ENCODE assay signal across 8 cellular contexts in genomic region chr6:27688014-27688586, GRCh38.
DNase-seq lines count a peak whose midpoint lies in the region; ATAC-seq and TF ChIP-seq lines count a peak whose summit lies in the region.

No MANE protein-coding gene starts in this region.

- H3K9me3 Mint-ChIP-seq in activated naive CD8-positive, alpha-beta T cell treated with anti-CD3 and anti-CD28 coated beads, Interleukin-2, amount 50 U/mL, for 24 hours: no peaks in the 10 kb centered on the region

- peak overlapping the region; percentile 83 for H2AFZ ChIP-seq in SU-DHL-6 (ENCODE audit: low read depth, low read length, severe bottlenecking)

- peaks cover 24% of the 10 kb centered on the region for H3K4me1 Mint-ChIP-seq in activated naive CD8-positive, alpha-beta T cell treated with anti-CD3 and anti-CD28 coated beads, Interleukin-2, amount 50 U/mL, for 24 hours

- peaks cover 4% of the 10 kb centered on the region for H3K36me3 Mint-ChIP-seq in activated naive CD8-positive, alpha-beta T cell treated with anti-CD3 and anti-CD28 coated beads, Interleukin-2, amount 50 U/mL, for 24 hours (ENCODE audit: low read depth)

- peak overlapping the region; percentile 92 for H3K27ac Mint-ChIP-seq in activated naive CD8-positive, alpha-beta T cell treated with anti-CD3 and anti-CD28 coated beads, Interleukin-2, amount 50 U/mL, for 24 hours

- H4K20me1 ChIP-seq in SU-DHL-6 (ENCODE audit: low read depth, low read length): no peaks in the 10 kb centered on the region

- H3K9me3 ChIP-seq in SU-DHL-6 (ENCODE audit: insufficient read depth, low read length): no peaks in the 10 kb centered on the region
- no peaks in the 10 kb centered on the region for H3K9me3 ChIP-seq in right cardiac atrium (ENCODE audit: control insufficient read depth, low read length)
- no peaks in the 10 kb centered on the region for H3K9me3 ChIP-seq in vagina

- DNase-seq in GM03348 (ENCODE audit: low spot score) (peak; percentile 71), NCI-H128 (lab: John Stamatoyannopoulos, UW; ENCODE audit: unreplicated experiment) (peak; percentile 72), right cardiac atrium (peak; percentile 61 to 81 (median 77)), putamen (ENCODE audit: low spot score) (peak; percentile 84), vagina (ENCODE audit: extremely low spot score in 2 of 2) (no peak)
- peak; percentile 80 for DNase-seq in activated naive CD8-positive, alpha-beta T cell treated with anti-CD3 and anti-CD28 coated beads, Interleukin-2, amount 50 U/mL, for 24 hours

- H3K36me3 ChIP-seq in SU-DHL-6 (ENCODE audit: low read length): no peaks in the 10 kb centered on the region
- H3K36me3 ChIP-seq in vagina: no peaks in the 10 kb centered on the region

- WGBS in right cardiac atrium: 2% methylated on average over 28 of the region's 28 CpGs

- H3F3A ChIP-seq in SU-DHL-6 (ENCODE audit: insufficient read depth): peaks cover 18% of the 10 kb centered on the region; the same call in 1 of the 2 replicates

- no peak for TF ChIP-seq CTCF in SU-DHL-6 (IDR thresholded peaks at IDR 0.05; ENCODE audit: insufficient read depth, low read length, poor library complexity, severe bottlenecking)
- TF ChIP-seq CTCF in vagina (IDR thresholded peaks at IDR 0.05): no peak

- peaks cover 14% of the 10 kb centered on the region for H3K27me3 Mint-ChIP-seq in activated naive CD8-positive, alpha-beta T cell treated with anti-CD3 and anti-CD28 coated beads, Interleukin-2, amount 50 U/mL, for 24 hours

- no peaks in the 10 kb centered on the region for H3K79me2 ChIP-seq in SU-DHL-6 (ENCODE audit: insufficient read depth, low read length)

- no peak for TF ChIP-seq POLR2A in vagina (IDR thresholded peaks at IDR 0.05)

- peak overlapping the region; percentile 62 for H3K4me2 ChIP-seq in SU-DHL-6 (ENCODE audit: low read depth, low read length, poor library complexity, severe bottlenecking)

- H3K4me1 ChIP-seq in right cardiac atrium (ENCODE audit: control insufficient read depth, insufficient read depth, low read length) (no peaks in the 10 kb centered on the region), vagina (peaks cover 10% of the 10 kb centered on the region)

- peak overlapping the region; percentile 82 for H3K4me3 Mint-ChIP-seq in activated naive CD8-positive, alpha-beta T cell treated with anti-CD3 and anti-CD28 coated beads, Interleukin-2, amount 50 U/mL, for 24 hours

- H3K27ac ChIP-seq in SU-DHL-6 (ENCODE audit: low read depth, low read length) (no peak overlapping the region), right cardiac atrium (ENCODE audit: low read length) (peak overlapping the region; percentile 19), vagina (peak overlapping the region; percentile 68)

- H3K4me3 ChIP-seq in SU-DHL-6 (ENCODE audit: insufficient read depth, low read length, poor library complexity, severe bottlenecking): peak overlapping the region; percentile 54
- H3K4me3 ChIP-seq in right cardiac atrium (ENCODE audit: low read length): peak overlapping the region; percentile 68
- peak overlapping the region; percentile 49 to 54 for H3K4me3 ChIP-seq in vagina

- peak overlapping the region; percentile 50 for H3K9ac ChIP-seq in SU-DHL-6 (ENCODE audit: low read length)

- no peaks in the 10 kb centered on the region for H3K9me2 ChIP-seq in SU-DHL-6 (replicated peaks; ENCODE audit: insufficient read depth, low read length)

- H3K27me3 ChIP-seq in SU-DHL-6 (ENCODE audit: low read length) (no peaks in the 10 kb centered on the region), right cardiac atrium (ENCODE audit: control insufficient read depth, insufficient read depth) (no peaks in the 10 kb centered on the region), vagina (no peaks in the 10 kb centered on the region)

- intact Hi-C loops in right cardiac atrium (cut with DNase I): no loop called here
- intact Hi-C loops in vagina (cut with DNase I): loop anchor here (10.0 kb wide), 1 partner anchor 1563 kb away; a partner anchor contains a TSS

- peak; percentile 57 for ATAC-seq in HG02678 (IDR thresholded peaks at IDR 0.05; ENCODE audit: unreplicated experiment)
- peak; percentile 95 for ATAC-seq in activated naive CD8-positive, alpha-beta T cell treated with anti-CD3 and anti-CD28 coated beads, Interleukin-2, amount 50 U/mL, for 24 hours
- peak; percentile 91 to 97 for ATAC-seq in right cardiac atrium

Comparison
In these comparisons a context has a peak if more than half of its experiments do, and no peak if none do; other contexts are left out.
1. DNase-seq: peak in GM03348 (single experiment), NCI-H128 (single experiment), activated naive CD8-positive, alpha-beta T cell treated with anti-CD3 and anti-CD28 coated beads, Interleukin-2, amount 50 U/mL, for 24 hours (single experiment), right cardiac atrium (3 of 3) and putamen (single experiment); none in vagina (0 of 2).
2. Peak in every context shown above with its lines, with median percentiles within 50 percentile points of each other: ATAC-seq and H3K4me3 ChIP-seq.